Comparison of ENCODE assay signal across 14 cellular contexts in the genomic region with DNA sequence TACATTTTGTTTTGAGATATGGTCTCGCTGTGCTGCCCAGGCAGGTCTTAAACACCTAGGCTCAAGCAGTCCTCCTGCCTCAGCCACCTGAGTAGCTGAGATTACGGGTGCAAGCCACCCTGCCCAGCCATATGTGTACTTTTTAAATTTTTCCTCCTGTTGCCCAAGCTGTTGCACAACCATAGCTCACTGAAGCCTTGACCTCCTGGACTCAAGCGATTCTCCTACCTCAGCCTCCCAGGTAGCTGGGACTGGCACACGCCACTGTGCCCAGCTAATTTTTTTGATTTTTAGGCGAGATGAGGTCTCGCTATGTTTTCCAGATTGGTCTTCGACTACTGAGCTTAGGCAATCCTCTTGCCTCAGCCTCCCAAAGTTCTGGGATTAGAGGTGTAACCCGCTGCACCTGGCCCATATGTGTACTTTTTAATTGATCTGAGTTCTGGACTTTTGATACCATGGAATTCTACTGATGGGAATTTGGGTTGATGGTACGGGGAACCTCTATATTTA.
"Had no signal": no experiment of that assay in that cellular context is flagged by ENCODE, and none has a peak within 500 bp of the region (broad histone marks: within the 10 kb centered on the region; RNA-seq: fewer than 3 reads in every experiment).

No MANE protein-coding gene starts in this region.

- ATAC-seq: stimulated activated naive CD8-positive, alpha-beta T cell treated with anti-CD3 and anti-CD28 coated beads, Interleukin-15, Interleukin-2, amounts not matched to agents 100 U/mL and 50 U/mL, for 24 hours had no signal

- H3K9me3 Mint-ChIP-seq: nephron had no signal

- H3K27me3 ChIP-seq: esophagus muscularis mucosa, tibial artery had no signal

- H3K27ac ChIP-seq: esophagus muscularis mucosa, lower lobe of right lung, SK-N-MC, tibial artery had no signal

- H3K4me3 ChIP-seq: esophagus muscularis mucosa, lower lobe of right lung, SK-N-MC, tibial artery had no signal

- H3K9me3 ChIP-seq: esophagus muscularis mucosa, lower lobe of right lung, tibial artery had no signal

- DNase-seq: activated CD4-positive, alpha-beta T cell treated with anti-CD3 and anti-CD28 coated beads, Interleukin-2, amount 50 U/mL, for 1 hour; activated naive CD4-positive, alpha-beta T cell; anterior cingulate cortex; cerebellar nuclear complex; effector CD4-positive, alpha-beta T cell; lower lobe of right lung; stimulated activated CD8-positive, alpha-beta memory T cell treated with anti-CD3 and anti-CD28 coated beads, Interleukin-4, amount 100 ng/mL, for 48 hours; stimulated activated naive CD8-positive, alpha-beta T cell treated with anti-CD3 and anti-CD28 coated beads, Interleukin-15, Interleukin-2, amounts not matched to agents 100 U/mL and 50 U/mL, for 24 hours; substantia nigra; T-helper 9 cell; tibial artery had no signal

- H3K4me3 Mint-ChIP-seq: nephron had no signal
